Comparison of ENCODE assay signal across 9 cellular contexts in the genomic region with DNA sequence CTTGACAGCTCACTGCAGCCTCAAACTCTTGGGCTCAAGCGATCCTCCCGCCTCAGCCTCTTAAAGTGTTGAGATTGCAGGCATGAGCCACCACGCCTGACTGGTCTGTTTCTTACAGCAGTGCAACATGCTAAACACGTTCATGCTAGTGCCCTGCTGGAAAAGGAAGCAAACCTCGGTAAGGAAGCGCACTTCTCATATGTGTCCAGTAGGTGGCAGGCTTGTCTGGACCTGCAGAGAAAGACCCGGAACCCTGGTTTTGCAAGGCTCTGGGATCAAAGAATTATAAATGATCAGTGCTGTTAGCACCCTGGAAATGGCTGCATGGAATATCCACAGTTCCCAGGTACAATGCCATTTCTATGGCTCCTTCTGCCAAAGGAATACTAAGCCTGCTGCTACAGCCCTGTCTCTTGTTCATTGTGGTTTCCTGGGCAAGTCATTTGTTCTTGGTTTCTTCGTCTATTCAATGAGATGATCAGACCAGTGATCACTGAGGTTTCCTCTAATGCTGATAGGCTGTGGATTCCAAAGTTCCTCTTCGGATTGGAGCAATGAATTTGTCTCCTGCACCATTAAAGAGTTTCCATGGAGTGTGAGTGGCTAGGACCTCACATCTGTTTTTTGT. TPM values are rescaled to one million over a fixed set of nuclear protein-coding genes. Genes with fewer than 3 reads are reported as not detected.
DNase-seq lines count a peak whose midpoint lies in the region; ATAC-seq, FAIRE-seq and TF ChIP-seq lines count a peak whose summit lies in the region.
"Had no signal": no experiment of that assay in that cellular context is flagged by ENCODE, and none has a peak within 500 bp of the region (broad histone marks: within the 10 kb centered on the region; RNA-seq: fewer than 3 reads in every experiment).

No MANE protein-coding gene starts in this region.

- ATAC-seq in A549, result peak; percentile 86 to 88
- ATAC-seq in GM21423 (IDR thresholded peaks at IDR 0.05; ENCODE audit: unreplicated experiment), result no peak

- peaks cover 34% of the 10 kb centered on the region for H3K27me3 Mint-ChIP-seq in osteocyte (ENCODE audit: unreplicated experiment)

- no peaks in the 10 kb centered on the region; the same call in 1 of the 2 replicates for H3K27me3 ChIP-seq in MG63

- TF ChIP-seq POLR2A in A549 (IDR thresholded peaks at IDR 0.05; ENCODE audit: low read length), result no peak
- TF ChIP-seq POLR2A in GM12892 (IDR thresholded peaks at IDR 0.05; ENCODE audit: low read depth, low read length), result no peak

- H3K9me3 ChIP-seq in A549 (no peaks in the 10 kb centered on the region), MG63 (no peaks in the 10 kb centered on the region)

- TF ChIP-seq CTCF in A549 (IDR thresholded peaks at IDR 0.05) (peak; percentile 69), osteocyte (IDR thresholded peaks at IDR 0.05) (peak; percentile 91)

- peaks cover 2% of the 10 kb centered on the region for H3K4me1 Mint-ChIP-seq in osteocyte (ENCODE audit: unreplicated experiment)

- H3K4me3 ChIP-seq in A549 (no peak overlapping the region), MG63 (no peak overlapping the region)
- H3K4me3 ChIP-seq: skin epidermis had no signal

- TF ChIP-seq RAD21 in A549 (conservative IDR thresholded peaks at IDR 0.05 in 1 of 2, IDR thresholded peaks at IDR 0.05 in 1 of 2), result peak; percentile 49 to 64

- no peaks in the 10 kb centered on the region for H3K36me3 Mint-ChIP-seq in osteocyte (ENCODE audit: unreplicated experiment)

- no peak overlapping the region for H3K27ac Mint-ChIP-seq in osteocyte (ENCODE audit: unreplicated experiment)

- DNase-seq in A549 (ENCODE audit: low read depth in 1 of 2, low spot score in 1 of 2), result peak; percentile 75 to 78
- DNase-seq in GM12892 (ENCODE audit: insufficient read length), result peak; percentile 65
- peak; percentile 57 for DNase-seq in MG63
- DNase-seq in SHP77 (lab: John Stamatoyannopoulos, UW), result peak; percentile 50 to 55
- peak; percentile 85 for DNase-seq in activated effector memory CD4-positive, alpha-beta T cell treated with anti-CD3 and anti-CD28 coated beads, Interleukin-2, amount 50 U/mL, for 16 hours
- peak; percentile 75 for DNase-seq in foreskin melanocyte
- no peak for DNase-seq in osteocyte (ENCODE audit: extremely low spot score, unreplicated experiment)

- H3K27ac ChIP-seq in A549, result peak overlapping the region in 1 of 2 experiments; percentile 26; a peak in 2 of 6 replicates

- H3K9me3 Mint-ChIP-seq in osteocyte (ENCODE audit: unreplicated experiment), result no peaks in the 10 kb centered on the region

- FAIRE-seq in A549 (lab: Jason Lieb, UNC) (no peak), GM12892 (lab: Jason Lieb, UNC) (peak; percentile 98)

- CTCF ChIA-PET in A549 (lab: Yijun Ruan, JAX), result interaction anchor here (0.7 to 2.6 kb wide), 8 partner anchors 8 to 82 kb away, joined by 3 to 12 read pairs (median 4); a partner anchor contains a TSS

- WGBS in A549 (ENCODE audit: missing lambda C conversion rate), result 12% methylated on average over 9 of the region's 9 CpGs

- H3K36me3 ChIP-seq in MG63, result no peaks in the 10 kb centered on the region

- H3K4me3 Mint-ChIP-seq in osteocyte (ENCODE audit: unreplicated experiment), result no peak overlapping the region

- POLR2A ChIA-PET in A549 (lab: Yijun Ruan, JAX), result interaction anchor here (0.7 kb wide), 1 partner anchor 8 kb away, joined by 3 read pairs; no protein-coding TSS in a partner anchor

- H3K4me2 ChIP-seq in A549, result no peak overlapping the region

- no peak for TF ChIP-seq EP300 in A549 (IDR thresholded peaks at IDR 0.05)

- peaks cover 5% of the 10 kb centered on the region; the same call in 1 of the 3 replicates for H3K4me1 ChIP-seq in A549

TF ChIP-seq in A549, 52 proteins besides CTCF, POLR2A, EP300 and RAD21:
- TF ChIP-seq, protein P1, sequence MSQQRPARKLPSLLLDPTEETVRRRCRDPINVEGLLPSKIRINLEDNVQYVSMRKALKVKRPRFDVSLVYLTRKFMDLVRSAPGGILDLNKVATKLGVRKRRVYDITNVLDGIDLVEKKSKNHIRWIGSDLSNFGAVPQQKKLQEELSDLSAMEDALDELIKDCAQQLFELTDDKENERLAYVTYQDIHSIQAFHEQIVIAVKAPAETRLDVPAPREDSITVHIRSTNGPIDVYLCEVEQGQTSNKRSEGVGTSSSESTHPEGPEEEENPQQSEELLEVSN (IDR thresholded peaks at IDR 0.05; ENCODE audit: borderline replicate concordance, low read depth), result no peak
- TF ChIP-seq, protein P2, sequence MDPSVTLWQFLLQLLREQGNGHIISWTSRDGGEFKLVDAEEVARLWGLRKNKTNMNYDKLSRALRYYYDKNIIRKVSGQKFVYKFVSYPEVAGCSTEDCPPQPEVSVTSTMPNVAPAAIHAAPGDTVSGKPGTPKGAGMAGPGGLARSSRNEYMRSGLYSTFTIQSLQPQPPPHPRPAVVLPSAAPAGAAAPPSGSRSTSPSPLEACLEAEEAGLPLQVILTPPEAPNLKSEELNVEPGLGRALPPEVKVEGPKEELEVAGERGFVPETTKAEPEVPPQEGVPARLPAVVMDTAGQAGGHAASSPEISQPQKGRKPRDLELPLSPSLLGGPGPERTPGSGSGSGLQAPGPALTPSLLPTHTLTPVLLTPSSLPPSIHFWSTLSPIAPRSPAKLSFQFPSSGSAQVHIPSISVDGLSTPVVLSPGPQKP (IDR thresholded peaks at IDR 0.05; ENCODE audit: low read depth, low read length), result no peak
- TF ChIP-seq SMC3 (IDR thresholded peaks at IDR 0.05), result peak; percentile 32; the same call in 2 of the 3 replicates
- no peak for TF ChIP-seq ZC3H11A (IDR thresholded peaks at IDR 0.05)

RNA-seq across cellular contexts. Expression of a gene that starts 15.9 kb away (rescaled TPM):
- polyA plus RNA-seq in A549 (2011; rRNA removed), result not detected in 2 replicates
- not detected in 2 replicates for polyA plus RNA-seq in A549 (2012; cell fraction: cytosol; rRNA removed)
- polyA plus RNA-seq in A549 (2012; cell fraction: nucleus; rRNA removed), result not detected in 2 replicates
- polyA plus RNA-seq in A549 (2017; fragmentation: RNase III; extraction: RNeasy Plus Mini Kit Qiagen cat#74134 plus additional on column Dnase treatment), result not detected in 3 replicates
- polyA minus RNA-seq in A549 (2011; rRNA and poly(A)+ RNA removed), result under 0.01 TPM in 2 replicates
- polyA plus RNA-seq in GM12892 (2012; ENCODE audit: missing spikeins), result not detected
- not detected in 2 replicates for total RNA-seq in MG63 (2014; rRNA removed; shearing (Covaris generic); ENCODE audit: low replicate concordance)
- total RNA-seq in osteocyte, result not detected in 2 replicates

RNA-seq across cellular contexts. Expression of a gene that starts 24.6 kb away (rescaled TPM):
- polyA plus RNA-seq in A549 (2011; rRNA removed) (32.8 and 40.5 TPM in 2 replicates), A549 (2017; fragmentation: RNase III; extraction: RNeasy Plus Mini Kit Qiagen cat#74134 plus additional on column Dnase treatment) (25.7 to 30.0 TPM (median 26.9 TPM) in 3 replicates)
- 29.0 and 29.4 TPM in 2 replicates for polyA plus RNA-seq in A549 (2012; cell fraction: cytosol; rRNA removed)
- polyA plus RNA-seq in A549 (2012; cell fraction: nucleus; rRNA removed), result 43.0 and 58.2 TPM in 2 replicates
- 32.1 and 34.1 TPM in 2 replicates for polyA minus RNA-seq in A549 (2011; rRNA and poly(A)+ RNA removed)
- 26.4 TPM for polyA plus RNA-seq in GM12892 (2012; ENCODE audit: missing spikeins)
- total RNA-seq in MG63 (2014; rRNA removed; shearing (Covaris generic); ENCODE audit: low replicate concordance), result 39.0 and 54.1 TPM in 2 replicates
- total RNA-seq in osteocyte, result 7.5 and 7.7 TPM in 2 replicates

RNA-seq across cellular contexts. Expression of a gene that starts 40.5 kb away (rescaled TPM):
- 2.7 TPM in 2 replicates for polyA plus RNA-seq in A549 (2011; rRNA removed)
- 0.61 and 0.66 TPM in 2 replicates for polyA plus RNA-seq in A549 (2012; cell fraction: cytosol; rRNA removed)
- 9.4 and 11.0 TPM in 2 replicates for polyA plus RNA-seq in A549 (2012; cell fraction: nucleus; rRNA removed)
- 1.3 to 2.4 TPM (median 1.7 TPM) in 3 replicates for polyA plus RNA-seq in A549 (2017; fragmentation: RNase III; extraction: RNeasy Plus Mini Kit Qiagen cat#74134 plus additional on column Dnase treatment)
- 1.1 and 1.9 TPM in 2 replicates for polyA minus RNA-seq in A549 (2011; rRNA and poly(A)+ RNA removed)
- 4.3 TPM for polyA plus RNA-seq in GM12892 (2012; ENCODE audit: missing spikeins)
- not detected in 2 replicates for total RNA-seq in MG63 (2014; rRNA removed; shearing (Covaris generic); ENCODE audit: low replicate concordance)
- total RNA-seq in osteocyte, result 2.7 and 3.0 TPM in 2 replicates

RNA-seq across cellular contexts. Expression of a gene that starts 40.8 kb away (rescaled TPM):
- 6.2 and 8.9 TPM in 2 replicates for polyA plus RNA-seq in A549 (2011; rRNA removed)
- 12.8 and 15.4 TPM in 2 replicates for polyA plus RNA-seq in A549 (2012; cell fraction: cytosol; rRNA removed)
- polyA plus RNA-seq in A549 (2012; cell fraction: nucleus; rRNA removed), result 12.0 and 12.3 TPM in 2 replicates
- polyA plus RNA-seq in A549 (2017; fragmentation: RNase III; extraction: RNeasy Plus Mini Kit Qiagen cat#74134 plus additional on column Dnase treatment), result 4.8 to 8.9 TPM (median 8.0 TPM) in 3 replicates
- polyA minus RNA-seq in A549 (2011; rRNA and poly(A)+ RNA removed), result 13.4 and 14.0 TPM in 2 replicates
- 9.0 TPM for polyA plus RNA-seq in GM12892 (2012; ENCODE audit: missing spikeins)
- 1.5 and 10.6 TPM in 2 replicates for total RNA-seq in MG63 (2014; rRNA removed; shearing (Covaris generic); ENCODE audit: low replicate concordance)
- total RNA-seq in osteocyte, result 6.6 and 7.6 TPM in 2 replicates
